ENCODE assay signal across 26 cellular contexts in genomic region chr2:236646871-236647270, GRCh38.
"Had no signal": no experiment of that assay in that cellular context is flagged by ENCODE, and none has a peak within 500 bp of the region (broad histone marks: within the 10 kb centered on the region; RNA-seq: fewer than 3 reads in every experiment).

No MANE protein-coding gene starts in this region.

- H3K4me3 Mint-ChIP-seq: activated naive CD4-positive, alpha-beta T cell treated with anti-CD3 and anti-CD28 coated beads, Interleukin-2, amount 50 U/mL, for 24 hours; activated naive CD8-positive, alpha-beta T cell treated with anti-CD3 and anti-CD28 coated beads, Interleukin-2, amount 50 U/mL, for 24 hours; nephron; T-helper 1 cell treated with Interleukin-12 subunit alpha and Interleukin-12 subunit beta and Interleukin-4 antibody, amounts not matched to agents 30 μg/mL and 1 μg/mL, for 36 hours had no signal

- H3K27ac Mint-ChIP-seq: activated naive CD4-positive, alpha-beta T cell treated with anti-CD3 and anti-CD28 coated beads, Interleukin-2, amount 50 U/mL, for 24 hours; activated naive CD8-positive, alpha-beta T cell treated with anti-CD3 and anti-CD28 coated beads, Interleukin-2, amount 50 U/mL, for 24 hours; activated T-helper 2 cell treated with anti-CD3 and anti-CD28 coated beads, Interferon-gamma antibody, Interleukin-2, Interleukin-4, amounts not matched to agents 10 μg/mL and 5 μg/mL and 100 μg/mL, durations not matched to agents 14 hours and 24 hours and 36 hours; nephron; T-helper 1 cell treated with Interleukin-12 subunit alpha and Interleukin-12 subunit beta and Interleukin-4 antibody, amounts not matched to agents 30 μg/mL and 1 μg/mL, for 36 hours had no signal

- H3K9me3 Mint-ChIP-seq: activated T-helper 2 cell treated with anti-CD3 and anti-CD28 coated beads, Interferon-gamma antibody, Interleukin-2, Interleukin-4, amounts not matched to agents 10 μg/mL and 5 μg/mL and 100 μg/mL, durations not matched to agents 14 hours and 24 hours and 36 hours; T-helper 1 cell treated with Interleukin-12 subunit alpha and Interleukin-12 subunit beta and Interleukin-4 antibody, amounts not matched to agents 30 μg/mL and 1 μg/mL, for 36 hours had no signal

- DNase-seq: activated CD4-positive, alpha-beta T cell treated with anti-CD3 and anti-CD28 coated beads for 4 hours; activated CD4-positive, alpha-beta T cell treated with anti-CD3 and anti-CD28 coated beads, Interleukin-2, amount 50 U/mL, for 4 hours; activated naive CD8-positive, alpha-beta T cell treated with anti-CD3 and anti-CD28 coated beads, Interleukin-2, amount 50 U/mL, for 24 hours; activated T-cell treated with anti-CD3 and anti-CD28 coated beads, Interleukin-2, amount 50 U/mL, for 48 hours; amygdala; effector memory CD4-positive, alpha-beta T cell; erythroblast; gastrocnemius medialis; glutamatergic neuron; lower lobe of right lung; mesendoderm; mucosa of descending colon; ovary; retina; spleen; stimulated activated naive CD4-positive, alpha-beta T cell; SW 1271; T-helper 9 cell; trophoblast cell had no signal

- H3K4me3 ChIP-seq: gastrocnemius medialis, lower lobe of right lung, mucosa of descending colon, ovary, prostate gland, spleen, uterus had no signal

- H3K4me1 Mint-ChIP-seq: activated naive CD4-positive, alpha-beta T cell treated with anti-CD3 and anti-CD28 coated beads, Interleukin-2, amount 50 U/mL, for 24 hours; activated naive CD8-positive, alpha-beta T cell treated with anti-CD3 and anti-CD28 coated beads, Interleukin-2, amount 50 U/mL, for 24 hours had no signal

- ATAC-seq: activated naive CD8-positive, alpha-beta T cell treated with anti-CD3 and anti-CD28 coated beads, Interleukin-2, amount 50 U/mL, for 24 hours; gastrocnemius medialis; lower lobe of right lung; mucosa of descending colon had no signal

- H3K36me3 ChIP-seq: gastrocnemius medialis, lower lobe of right lung, ovary, prostate gland, spleen, uterus had no signal

- H3K27ac ChIP-seq: gastrocnemius medialis, lower lobe of right lung, ovary, prostate gland, spleen, uterus, VCaP had no signal

- H3K27me3 ChIP-seq: ovary, uterus had no signal

- H3K9me3 ChIP-seq: gastrocnemius medialis, lower lobe of right lung, mucosa of descending colon, ovary, prostate gland, uterus had no signal

- H3K4me1 ChIP-seq: gastrocnemius medialis, lower lobe of right lung, prostate gland, spleen, uterus had no signal
